1 cellular context compared by ENCODE assay signal in genomic region chr10:63431962-63432797, GRCh38.
TF ChIP-seq lines count a peak whose summit lies in the region.

No MANE protein-coding gene starts in this region.

TF ChIP-seq in H1, 55 proteins besides CTCF, POLR2A, EP300 and RAD21 (continued from another document):
- TF ChIP-seq RNF2 (IDR thresholded peaks at IDR 0.05; ENCODE audit: borderline replicate concordance, low read depth, low read length, missing control alignments, poor library complexity, severe bottlenecking) (no peak), TAF1 (IDR thresholded peaks at IDR 0.05; ENCODE audit: low read depth, low read length) (no peak), SUZ12 (IDR thresholded peaks at IDR 0.05; ENCODE audit: low read length) (no peak), RBBP5 (IDR thresholded peaks at IDR 0.05; ENCODE audit: borderline replicate concordance, low read depth, low read length) (no peak), YY1 (IDR thresholded peaks at IDR 0.05; ENCODE audit: low read depth, low read length) (no peak), RFX5 (IDR thresholded peaks at IDR 0.05; ENCODE audit: borderline replicate concordance, low read depth, low read length) (no peak), SRF (IDR thresholded peaks at IDR 0.05; ENCODE audit: low read depth, low read length) (no peak), CREB1 (IDR thresholded peaks at IDR 0.05) (no peak), RXRA (IDR thresholded peaks at IDR 0.05; ENCODE audit: insufficient read depth, low read depth, low read length) (no peak)
